In genomic region chr2:46119453-46119852, GRCh38 we compare ENCODE assay signal across 18 cellular contexts.
DNase-seq lines count a peak whose midpoint lies in the region; ATAC-seq, FAIRE-seq and TF ChIP-seq lines count a peak whose summit lies in the region.
"Had no signal": no experiment of that assay in that cellular context is flagged by ENCODE, and none has a peak within 500 bp of the region (broad histone marks: within the 10 kb centered on the region; RNA-seq: fewer than 3 reads in every experiment).

No MANE protein-coding gene starts in this region.

- no peaks in the 10 kb centered on the region for H3K9me3 Mint-ChIP-seq in CD4-positive, alpha-beta T cell
- H3K9me3 Mint-ChIP-seq: activated CD4-positive, alpha-beta memory T cell treated with anti-CD3 and anti-CD28 coated beads for 36 hours; GM23338 had no signal

- H3K36me3 ChIP-seq in right atrium auricular region, result no peaks in the 10 kb centered on the region
- no peaks in the 10 kb centered on the region for H3K36me3 ChIP-seq in skeletal muscle tissue (ENCODE audit: control insufficient read depth in 3 of 3, insufficient read depth in 3 of 3, low read length in 3 of 3)
- H3K36me3 ChIP-seq: ovary had no signal

- intact Hi-C loops in CD4-positive, alpha-beta T cell (cut with DNase I, micrococcal nuclease), result no loop called here

- ATAC-seq in CD4-positive, alpha-beta T cell (ENCODE audit: poor library complexity), result no peak
- no peak for ATAC-seq in GM19035 (IDR thresholded peaks at IDR 0.05; ENCODE audit: unreplicated experiment)
- ATAC-seq: GM23338 had no signal

- H3K9ac ChIP-seq in skeletal muscle tissue (ENCODE audit: low read depth in 1 of 3, low read length in 3 of 3), result no peak overlapping the region

- POLR2A ChIA-PET in CD4-positive, alpha-beta T cell (lab: Charles Lee), result no interaction called here

- no peak overlapping the region for H3K4me3 Mint-ChIP-seq in CD4-positive, alpha-beta T cell
- H3K4me3 Mint-ChIP-seq: activated CD4-positive, alpha-beta memory T cell treated with anti-CD3 and anti-CD28 coated beads for 36 hours; GM23338 had no signal

- peaks cover 12% of the 10 kb centered on the region for H3K4me1 Mint-ChIP-seq in CD4-positive, alpha-beta T cell (ENCODE audit: low read depth)

- H3K27ac Mint-ChIP-seq in CD4-positive, alpha-beta T cell, result no peak overlapping the region
- H3K27ac Mint-ChIP-seq: activated CD4-positive, alpha-beta memory T cell treated with anti-CD3 and anti-CD28 coated beads for 36 hours; GM23338 had no signal

- CTCF ChIA-PET in CD4-positive, alpha-beta T cell (lab: Charles Lee), result no interaction called here

- H3K4me3 ChIP-seq in cardiac fibroblast (replicated peaks in 1 of 2; ENCODE audit: low read depth in 2 of 2, low read length in 2 of 2) (no peak overlapping the region), right atrium auricular region (no peak overlapping the region), skeletal muscle tissue (ENCODE audit: low read length in 3 of 3) (no peak overlapping the region)
- H3K4me3 ChIP-seq: GM23338, ovary had no signal

- DNase-seq in GM03348 (ENCODE audit: low spot score) (peak; percentile 79), cardiac fibroblast (ENCODE audit: low read depth in 2 of 2) (peak; percentile 89 to 91), right atrium auricular region (ENCODE audit: low spot score) (no peak), D721Med (ENCODE audit: insufficient read length, low spot score) (no peak)
- DNase-seq in stimulated activated naive CD4-positive, alpha-beta T cell (lab: John Stamatoyannopoulos, UW), result no peak
- no peak for DNase-seq in CD4-positive, alpha-beta T cell
- DNase-seq: activated CD4-positive, alpha-beta memory T cell treated with anti-CD3 and anti-CD28 coated beads for 36 hours; GDM1; NCI-H2029; NCI-H774; ovary; stimulated activated CD4-positive, alpha-beta T cell treated with anti-CD3 and anti-CD28 coated beads, Interleukin-1b, Interleukin-23, amount 100 ng/mL, for 48 hours had no signal

- H3K36me3 Mint-ChIP-seq in CD4-positive, alpha-beta T cell (ENCODE audit: low read depth), result no peaks in the 10 kb centered on the region
- H3K36me3 Mint-ChIP-seq: activated CD4-positive, alpha-beta memory T cell treated with anti-CD3 and anti-CD28 coated beads for 36 hours had no signal

- H3K9me3 ChIP-seq in right atrium auricular region, result no peaks in the 10 kb centered on the region
- no peaks in the 10 kb centered on the region for H3K9me3 ChIP-seq in skeletal muscle tissue (ENCODE audit: control insufficient read depth in 3 of 3, low read length in 3 of 3)
- no peaks in the 10 kb centered on the region for H3K9me3 ChIP-seq in CD4-positive, alpha-beta T cell (ENCODE audit: control insufficient read depth, low read length)
- H3K9me3 ChIP-seq: ovary had no signal

- no peak for FAIRE-seq in D721Med (lab: Jason Lieb, UNC)
- FAIRE-seq: TTC549, urothelium cell line had no signal

- H3K27me3 ChIP-seq in right atrium auricular region (no peaks in the 10 kb centered on the region), skeletal muscle tissue (ENCODE audit: control insufficient read depth in 3 of 3, insufficient read depth in 3 of 3, low read length in 3 of 3) (no peaks in the 10 kb centered on the region)
- no peaks in the 10 kb centered on the region for H3K27me3 ChIP-seq in CD4-positive, alpha-beta T cell (ENCODE audit: control insufficient read depth, insufficient read depth, low read length)
- H3K27me3 ChIP-seq: ovary had no signal

- H3K27me3 Mint-ChIP-seq in CD4-positive, alpha-beta T cell, result no peaks in the 10 kb centered on the region
- H3K27me3 Mint-ChIP-seq: activated CD4-positive, alpha-beta memory T cell treated with anti-CD3 and anti-CD28 coated beads for 36 hours had no signal

- no peak for TF ChIP-seq CTCF in cardiac fibroblast (IDR thresholded peaks at IDR 0.05; ENCODE audit: low read depth, low read length)
- no peak for TF ChIP-seq CTCF in right atrium auricular region (IDR thresholded peaks at IDR 0.05)
- TF ChIP-seq CTCF in CD4-positive, alpha-beta T cell (IDR thresholded peaks at IDR 0.05), result no peak
- no peak for TF ChIP-seq CTCF in D721Med (IDR thresholded peaks at IDR 0.05; ENCODE audit: insufficient read depth, missing control alignments)

- H3K27ac ChIP-seq in right atrium auricular region (peak overlapping the region; percentile 64 to 83), skeletal muscle tissue (ENCODE audit: low read depth, low read length) (peak overlapping the region; percentile 74)
- H3K27ac ChIP-seq in CD4-positive, alpha-beta T cell (ENCODE audit: low read depth, low read length), result no peak overlapping the region
- H3K27ac ChIP-seq: C4-2B had no signal

- H3K4me1 ChIP-seq in right atrium auricular region (peaks cover 0 to 45% of the 10 kb centered on the region in 2 donors), skeletal muscle tissue (ENCODE audit: control insufficient read depth in 3 of 3, insufficient read depth in 3 of 3, low read length in 3 of 3) (peaks cover 10 to 34% (median 24%) of the 10 kb centered on the region in 3 donors)

Comparison
In these comparisons a context has a peak if more than half of its experiments do, and no peak if none do; other contexts are left out.
1. DNase-seq: peak in GM03348 (single experiment) and cardiac fibroblast (2 of 2); none in right atrium auricular region (single experiment), stimulated activated naive CD4-positive, alpha-beta T cell (0 of 6), CD4-positive, alpha-beta T cell (0 of 10) and D721Med (single experiment).